In genomic region chr1:232911027-232911599, GRCh38 we compare ENCODE assay signal across 19 cellular contexts.
"Had no signal": no experiment of that assay in that cellular context is flagged by ENCODE, and none has a peak within 500 bp of the region (broad histone marks: within the 10 kb centered on the region; RNA-seq: fewer than 3 reads in every experiment).

No MANE protein-coding gene starts in this region.

- H3K36me3 ChIP-seq: spleen, thyroid gland had no signal

- ATAC-seq: natural killer cell treated with Interleukin-12 subunit alpha and Interleukin-12 subunit beta and Interleukin-15 and Interleukin-18, amount 100 ng/mL, for 72 hours; stimulated activated naive B cell treated with anti-CD40 and anti-IgM and Interleukin-4, amounts not matched to agents 10 μg/mL and 1 μg/mL and 100 μg/mL, for 72 hours had no signal

- H3K4me3 ChIP-seq: dorsolateral prefrontal cortex, lung, spleen, thyroid gland had no signal

- H3K27ac ChIP-seq: dorsolateral prefrontal cortex, epithelial cell of prostate, spleen, thyroid gland, VCaP had no signal

- H3K4me3 Mint-ChIP-seq: brain; mesothelial cell of epicardium; natural killer cell treated with Interleukin-12 subunit alpha and Interleukin-12 subunit beta and Interleukin-15 and Interleukin-18, amount 100 ng/mL, for 72 hours; stimulated activated naive B cell treated with anti-CD40 and anti-IgM and Interleukin-4, amounts not matched to agents 10 μg/mL and 1 μg/mL and 100 μg/mL, for 72 hours; T-helper 1 cell treated with Interleukin-12 subunit alpha and Interleukin-12 subunit beta and Interleukin-4 antibody, amounts not matched to agents 30 μg/mL and 1 μg/mL, for 36 hours had no signal

- H3K4me1 ChIP-seq: spleen, thyroid gland had no signal

- H3K27me3 ChIP-seq: dorsolateral prefrontal cortex, thyroid gland had no signal

- H3K9me3 Mint-ChIP-seq: brain; natural killer cell treated with Interleukin-12 subunit alpha and Interleukin-12 subunit beta and Interleukin-15 and Interleukin-18, amount 100 ng/mL, for 72 hours; stimulated activated naive B cell treated with anti-CD40 and anti-IgM and Interleukin-4, amounts not matched to agents 10 μg/mL and 1 μg/mL and 100 μg/mL, for 72 hours; T-helper 1 cell treated with Interleukin-12 subunit alpha and Interleukin-12 subunit beta and Interleukin-4 antibody, amounts not matched to agents 30 μg/mL and 1 μg/mL, for 36 hours had no signal

- H3K27ac Mint-ChIP-seq: brain; mesothelial cell of epicardium; natural killer cell treated with Interleukin-12 subunit alpha and Interleukin-12 subunit beta and Interleukin-15 and Interleukin-18, amount 100 ng/mL, for 72 hours; stimulated activated naive B cell treated with anti-CD40 and anti-IgM and Interleukin-4, amounts not matched to agents 10 μg/mL and 1 μg/mL and 100 μg/mL, for 72 hours; T-helper 1 cell treated with Interleukin-12 subunit alpha and Interleukin-12 subunit beta and Interleukin-4 antibody, amounts not matched to agents 30 μg/mL and 1 μg/mL, for 36 hours had no signal

- H3K9me3 ChIP-seq: spleen, thyroid gland had no signal

- DNase-seq: activated CD4-positive, alpha-beta T cell treated with anti-CD3 and anti-CD28 coated beads for 1 hour; activated CD8-positive, alpha-beta memory T cell treated with anti-CD3 and anti-CD28 coated beads for 24 hours; activated CD8-positive, alpha-beta memory T cell treated with anti-CD3 and anti-CD28 coated beads, Interleukin-2, amount 50 U/mL, for 48 hours; activated naive CD4-positive, alpha-beta T cell treated with Interleukin-2 at 50 U/mL for 16 hours; anterior cingulate cortex; caudate nucleus; dorsolateral prefrontal cortex; foreskin fibroblast; spleen; stimulated activated CD4-positive, alpha-beta T cell treated with anti-CD3 and anti-CD28 coated beads, Interleukin-4, amount 100 ng/mL, for 4 hours; stimulated activated naive B cell treated with anti-CD40 and anti-IgM and Interleukin-4, amounts not matched to agents 10 μg/mL and 1 μg/mL and 100 μg/mL, for 72 hours; thyroid gland had no signal

- H3K36me3 Mint-ChIP-seq: brain; mesothelial cell of epicardium; natural killer cell treated with Interleukin-12 subunit alpha and Interleukin-12 subunit beta and Interleukin-15 and Interleukin-18, amount 100 ng/mL, for 72 hours; stimulated activated naive B cell treated with anti-CD40 and anti-IgM and Interleukin-4, amounts not matched to agents 10 μg/mL and 1 μg/mL and 100 μg/mL, for 72 hours had no signal
